In genomic region chr9:71612889-71613288, GRCh38 we compare ENCODE assay signal across 36 cellular contexts.
"Had no signal": no experiment of that assay in that cellular context is flagged by ENCODE, and none has a peak within 500 bp of the region (broad histone marks: within the 10 kb centered on the region; RNA-seq: fewer than 3 reads in every experiment).

No MANE protein-coding gene starts in this region.

- H3K36me3 ChIP-seq: MG63 had no signal

- DNase-seq: Karpas-422, Kasumi-1, MG63, MM.1S, MV-4-11, NCI-H1048, NCI-H1092, NCI-H1092 treated with DMSO at 0.1 percent for 48 hours, NCI-H1105, NCI-H1105 treated with DMSO at 0.1 percent for 48 hours, NCI-H1417, NCI-H1417 treated with DMSO at 0.1 percent for 48 hours, NCI-H1436, NCI-H1436 treated with DMSO at 0.1 percent for 48 hours, NCI-H146, NCI-H1694, NCI-H1694 treated with DMSO at 0.1 percent for 48 hours, NCI-H187, NCI-H187 treated with DMSO at 0.1 percent for 48 hours, NCI-H1930, NCI-H2029, NCI-H2029 treated with DMSO at 0.1 percent for 48 hours, NCI-H2081, NCI-H2081 treated with DMSO at 0.1 percent for 48 hours, NCI-H2107, NCI-H2171, NCI-H2171 treated with DMSO at 0.1 percent for 48 hours, NCI-H2227 treated with DMSO at 0.1 percent for 48 hours, NCI-H226, NCI-H345, NCI-H446, NCI-H446 treated with DMSO at 0.1 percent for 48 hours, NCI-H510A, NCI-H510A treated with DMSO at 0.1 percent for 48 hours, NCI-H524 had no signal

- H3K4me2 ChIP-seq: KMS-11 had no signal

- H3K27me3 ChIP-seq: MG63 had no signal

- H3K9ac ChIP-seq: KMS-11 had no signal

- H3K27ac ChIP-seq: KMS-11 had no signal

- H3K4me3 ChIP-seq: MG63 had no signal
